23 cellular contexts compared by ENCODE assay signal in the genomic region with DNA sequence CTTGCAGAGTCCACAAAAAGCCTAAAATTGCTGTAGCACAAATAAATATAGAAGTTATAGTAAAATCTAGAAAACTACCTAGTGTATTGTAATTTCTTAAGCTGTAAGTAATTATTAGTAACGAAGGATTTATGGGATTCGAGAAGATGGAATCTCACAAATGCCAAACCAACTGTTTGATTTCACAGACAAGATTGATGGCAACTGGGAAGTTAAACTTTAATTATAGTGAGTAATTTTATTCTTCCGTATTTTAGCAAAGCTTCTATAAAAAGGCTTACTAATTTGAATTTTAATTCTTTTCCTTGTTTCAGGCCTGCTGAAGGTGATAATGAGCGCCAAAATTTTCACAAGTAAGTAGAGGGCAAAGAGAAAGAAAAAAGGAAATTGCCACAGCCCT.
"Had no signal": no experiment of that assay in that cellular context is flagged by ENCODE, and none has a peak within 500 bp of the region (broad histone marks: within the 10 kb centered on the region; RNA-seq: fewer than 3 reads in every experiment).

No MANE protein-coding gene starts in this region.

- FAIRE-seq: HTR-8/SVneo, K562 had no signal

- H3K27ac ChIP-seq: HL-60, KMS-11, PC-9, Peyer's patch, SJCRH30 had no signal

- H3K4me3 ChIP-seq: K562, PC-9, Peyer's patch, SJCRH30 had no signal

- H2AFZ ChIP-seq: PC-9 had no signal

- H3K9me3 ChIP-seq: Peyer's patch, SJCRH30 had no signal

- DNase-seq: NCI-H1092 treated with DMSO at 0.1 percent for 48 hours; NCI-H1436; NCI-H187; NCI-H2029; NCI-H2081 treated with DMSO at 0.1 percent for 48 hours; NCI-H2171 treated with DMSO at 0.1 percent for 48 hours; NCI-H2227 treated with DMSO at 0.1 percent for 48 hours; NCI-H524; NCI-H526 treated with DMSO at 0.1 percent for 48 hours; NCI-H774; NK-92 treated with Interleukin-12 subunit alpha and Interleukin-12 subunit beta, amount 100 ng/mL, for 24 hours; OCI-M1; PC-9; Peyer's patch; SHP77 treated with DMSO at 0.1 percent for 48 hours; SJCRH30; T-helper 1 cell had no signal

- H3K4me2 ChIP-seq: KMS-11, PC-9 had no signal

- ATAC-seq: K562, Right ventricle myocardium inferior, SK-N-SH treated with all-trans-retinoic acid at 6 μM for 48 hours had no signal

- H3K27me3 ChIP-seq: Peyer's patch, SJCRH30 had no signal

- H3K4me1 ChIP-seq: SJCRH30 had no signal

- H3K9ac ChIP-seq: KMS-11 had no signal

- H3K36me3 ChIP-seq: Peyer's patch, SJCRH30 had no signal
